In the genomic region with DNA sequence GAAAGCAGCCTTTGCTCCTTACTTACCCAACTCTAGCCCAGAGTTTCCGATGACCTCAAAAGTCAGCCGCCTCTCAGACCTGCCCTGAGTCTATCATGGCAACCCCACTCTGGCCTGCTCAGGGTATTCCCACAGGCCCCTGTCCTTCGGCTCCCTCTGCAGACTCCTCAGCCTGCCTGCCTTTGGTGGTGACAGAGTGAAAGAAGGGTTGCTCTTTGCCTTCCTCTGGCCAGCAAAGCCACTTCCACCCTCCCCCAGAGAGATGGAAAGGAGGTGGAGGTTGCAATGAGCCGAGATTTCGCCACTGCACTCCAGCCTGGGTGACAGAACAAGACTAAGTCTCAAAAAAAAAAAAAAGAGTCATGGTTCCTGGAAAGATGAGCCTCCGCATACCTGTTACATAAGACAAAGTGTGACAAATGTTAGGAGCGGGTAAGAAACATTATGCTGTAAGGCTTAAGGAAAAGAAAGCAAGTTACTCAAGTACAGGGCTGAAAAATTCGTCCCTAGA, we compare ENCODE assay signal across 13 cellular contexts. TPM values are rescaled to one million over a fixed set of nuclear protein-coding genes. Genes with fewer than 3 reads are reported as not detected.
DNase-seq lines count a peak whose midpoint lies in the region; ATAC-seq and TF ChIP-seq lines count a peak whose summit lies in the region.
"Had no signal": no experiment of that assay in that cellular context is flagged by ENCODE, and none has a peak within 500 bp of the region (broad histone marks: within the 10 kb centered on the region; RNA-seq: fewer than 3 reads in every experiment).

No MANE protein-coding gene starts in this region.

- H3K4me1 ChIP-seq in HCT116 (ENCODE audit: control insufficient read depth in 1 of 2, insufficient read depth in 2 of 2, low read length in 2 of 2) (peaks cover 3 to 6% of the 10 kb centered on the region in 2 experiments; a peak in 2 of 4 replicates), lower lobe of right lung (peaks cover 26% of the 10 kb centered on the region)

- no peak for TF ChIP-seq POLR2A in HCT116 (IDR thresholded peaks at IDR 0.05; ENCODE audit: borderline replicate concordance, extremely low read depth, insufficient read depth, insufficient read length)

- H3K27ac Mint-ChIP-seq in CD14-positive monocyte = peak overlapping the region; percentile 16 to 88 (median 82)
- H3K27ac Mint-ChIP-seq in activated CD4-positive, alpha-beta memory T cell treated with anti-CD3 and anti-CD28 coated beads for 36 hours = peak overlapping the region; percentile 83

- peaks cover 0 to 2% (median 1%) of the 10 kb centered on the region in 3 donors for H3K27me3 Mint-ChIP-seq in CD14-positive monocyte (ENCODE audit: low read depth in 3 of 3)
- H3K27me3 Mint-ChIP-seq in activated CD4-positive, alpha-beta memory T cell treated with anti-CD3 and anti-CD28 coated beads for 36 hours = no peaks in the 10 kb centered on the region

- no peak overlapping the region for H3K9ac ChIP-seq in HCT116 (ENCODE audit: low read length)

- CTCF ChIA-PET in HCT116 (lab: Charles Lee) = no interaction called here
- CTCF ChIA-PET in activated CD4-positive, alpha-beta memory T cell treated with anti-CD3 and anti-CD28 coated beads for 36 hours (lab: Charles Lee) = interaction anchor here (0.6 to 1.2 kb wide), 4 partner anchors 45 to 185 kb away, joined by 3 to 4 read pairs (median 3); no protein-coding TSS in a partner anchor

- ATAC-seq in HCT116 (peak; percentile 73), lower lobe of right lung (peak; percentile 46 to 63), GM19023 (IDR thresholded peaks at IDR 0.05; ENCODE audit: unreplicated experiment) (no peak), GM19463 (IDR thresholded peaks at IDR 0.05; ENCODE audit: unreplicated experiment) (no peak), GM21390 (IDR thresholded peaks at IDR 0.05; ENCODE audit: unreplicated experiment) (no peak), GM18502 (IDR thresholded peaks at IDR 0.05; ENCODE audit: poor library complexity, unreplicated experiment) (no peak)
- ATAC-seq: right cardiac atrium had no signal

- peaks cover 59% of the 10 kb centered on the region for H3K4me1 Mint-ChIP-seq in CD14-positive monocyte
- H3K4me1 Mint-ChIP-seq in activated CD4-positive, alpha-beta memory T cell treated with anti-CD3 and anti-CD28 coated beads for 36 hours (ENCODE audit: low read depth) = peaks cover 51% of the 10 kb centered on the region

- peak; percentile 30 for TF ChIP-seq RAD21 in HCT116 (IDR thresholded peaks at IDR 0.05; ENCODE audit: low read depth)

- intact Hi-C loops in CD14-positive monocyte (cut with micrococcal nuclease) (no loop called here), HCT116 (cut with micrococcal nuclease) (no loop called here), lower lobe of right lung (cut with DNase I) (no loop called here)
- intact Hi-C loops in activated CD4-positive, alpha-beta memory T cell treated with anti-CD3 and anti-CD28 coated beads for 36 hours (cut with micrococcal nuclease) = loop anchor here (1.0 kb wide), 2 partner anchors 9 to 21 kb away; no protein-coding TSS in a partner anchor

- H3K4me3 ChIP-seq in HCT116 (replicated peaks in 1 of 2; ENCODE audit: low read depth in 1 of 2, low read length in 2 of 2) = no peak overlapping the region
- H3K4me3 ChIP-seq in lower lobe of right lung = no peak overlapping the region

- TF ChIP-seq CTCF in CD14-positive monocyte (IDR thresholded peaks at IDR 0.05) (no peak), HCT116 (IDR thresholded peaks at IDR 0.05 in 2 of 3, conservative IDR thresholded peaks at IDR 0.05 in 1 of 3; ENCODE audit: borderline replicate concordance in 1 of 3, insufficient read depth in 1 of 3, low read depth in 2 of 3, low read length in 2 of 3) (no peak), lower lobe of right lung (IDR thresholded peaks at IDR 0.05) (no peak)

- POLR2A ChIA-PET in HCT116 (lab: Charles Lee) = no interaction called here
- POLR2A ChIA-PET in activated CD4-positive, alpha-beta memory T cell treated with anti-CD3 and anti-CD28 coated beads for 36 hours (lab: Charles Lee) = interaction anchor here (0.8 to 1.2 kb wide), 2 partner anchors 11 to 14 kb away, joined by 3 to 7 read pairs; a partner anchor contains a TSS

- no peaks in the 10 kb centered on the region for H4K20me1 ChIP-seq in HCT116 (ENCODE audit: insufficient read depth)

- H3K9me2 ChIP-seq in HCT116 (ENCODE audit: insufficient read depth) = no peaks in the 10 kb centered on the region

- BruUV-seq in HCT116 (replicated peaks; lab: Mats Ljungman, UMichigan) = no TSS peak

- peaks cover 0 to 5% (median 0%) of the 10 kb centered on the region in 7 donors for H3K9me3 Mint-ChIP-seq in CD14-positive monocyte
- H3K9me3 Mint-ChIP-seq in activated CD4-positive, alpha-beta memory T cell treated with anti-CD3 and anti-CD28 coated beads for 36 hours = no peaks in the 10 kb centered on the region

- H3K36me3 ChIP-seq in HCT116 (ENCODE audit: control insufficient read depth in 1 of 2, insufficient read depth in 2 of 2, low read length in 2 of 2) (no peaks in the 10 kb centered on the region), lower lobe of right lung (no peaks in the 10 kb centered on the region)

- no peaks in the 10 kb centered on the region for H3K79me2 ChIP-seq in HCT116 (ENCODE audit: insufficient read depth, low read length)

- RAD21 ChIA-PET in HCT116 (lab: Charles Lee; ENCODE audit: low non-redundant PET in 1 of 2, low total read pairs in 2 of 2, uncharacterized antibody in 2 of 2, unreplicated experiment in 2 of 2) = no interaction called here

- no peak overlapping the region for H2AFZ ChIP-seq in HCT116 (ENCODE audit: low read depth, low read length, poor library complexity, severe bottlenecking)

- H3K9me3 ChIP-seq in HCT116 (ENCODE audit: control insufficient read depth in 1 of 2, insufficient read depth in 1 of 2, low read depth in 1 of 2, low read length in 2 of 2) (no peaks in the 10 kb centered on the region), lower lobe of right lung (no peaks in the 10 kb centered on the region)

- H3K4me2 ChIP-seq in HCT116 (ENCODE audit: low read length) = no peak overlapping the region

- no peak overlapping the region for H3K27ac ChIP-seq in HCT116 (ENCODE audit: low read depth, low read length)
- H3K27ac ChIP-seq in lower lobe of right lung = peak overlapping the region; percentile 16
- H3K27ac ChIP-seq: epithelial cell of prostate had no signal

- H3K4me3 Mint-ChIP-seq in CD14-positive monocyte = peak overlapping the region in 1 of 2 donors; percentile 49
- peak overlapping the region; percentile 41 for H3K4me3 Mint-ChIP-seq in activated CD4-positive, alpha-beta memory T cell treated with anti-CD3 and anti-CD28 coated beads for 36 hours

- H3K27me3 ChIP-seq in HCT116 (ENCODE audit: insufficient read depth, low read length) (no peaks in the 10 kb centered on the region), lower lobe of right lung (ENCODE audit: low read depth) (no peaks in the 10 kb centered on the region)

- DNase-seq in CD14-positive monocyte (ENCODE audit: low spot score) (peak; percentile 59), HCT116 (ENCODE audit: low read depth, low spot score) (no peak), lower lobe of right lung (peak; percentile 77)
- peak; percentile 69 for DNase-seq in activated CD4-positive, alpha-beta memory T cell treated with anti-CD3 and anti-CD28 coated beads for 36 hours
- DNase-seq: activated gamma-delta T cell treated with Interleukin-2 at 50 U/mL for 16 hours, EL, NCI-H2029, right cardiac atrium had no signal

- peaks cover 0 to 2% of the 10 kb centered on the region in 2 donors for H3K36me3 Mint-ChIP-seq in CD14-positive monocyte
- no peaks in the 10 kb centered on the region for H3K36me3 Mint-ChIP-seq in activated CD4-positive, alpha-beta memory T cell treated with anti-CD3 and anti-CD28 coated beads for 36 hours

TF ChIP-seq in HCT116, 20 proteins besides CTCF, POLR2A, EP300 and RAD21 (continues in another document):
- TF ChIP-seq CEBPB (IDR thresholded peaks at IDR 0.05; ENCODE audit: low read depth) (no peak), SIN3A (IDR thresholded peaks at IDR 0.05; ENCODE audit: low read depth) (no peak), EGR1 (IDR thresholded peaks at IDR 0.05; ENCODE audit: low read depth) (no peak), SRF (IDR thresholded peaks at IDR 0.05; ENCODE audit: low read depth) (no peak), ZNF274 (IDR thresholded peaks at IDR 0.05; ENCODE audit: low read depth, low read length) (no peak), SP1 (IDR thresholded peaks at IDR 0.05; ENCODE audit: low read depth) (no peak)
- TF ChIP-seq, protein P1, sequence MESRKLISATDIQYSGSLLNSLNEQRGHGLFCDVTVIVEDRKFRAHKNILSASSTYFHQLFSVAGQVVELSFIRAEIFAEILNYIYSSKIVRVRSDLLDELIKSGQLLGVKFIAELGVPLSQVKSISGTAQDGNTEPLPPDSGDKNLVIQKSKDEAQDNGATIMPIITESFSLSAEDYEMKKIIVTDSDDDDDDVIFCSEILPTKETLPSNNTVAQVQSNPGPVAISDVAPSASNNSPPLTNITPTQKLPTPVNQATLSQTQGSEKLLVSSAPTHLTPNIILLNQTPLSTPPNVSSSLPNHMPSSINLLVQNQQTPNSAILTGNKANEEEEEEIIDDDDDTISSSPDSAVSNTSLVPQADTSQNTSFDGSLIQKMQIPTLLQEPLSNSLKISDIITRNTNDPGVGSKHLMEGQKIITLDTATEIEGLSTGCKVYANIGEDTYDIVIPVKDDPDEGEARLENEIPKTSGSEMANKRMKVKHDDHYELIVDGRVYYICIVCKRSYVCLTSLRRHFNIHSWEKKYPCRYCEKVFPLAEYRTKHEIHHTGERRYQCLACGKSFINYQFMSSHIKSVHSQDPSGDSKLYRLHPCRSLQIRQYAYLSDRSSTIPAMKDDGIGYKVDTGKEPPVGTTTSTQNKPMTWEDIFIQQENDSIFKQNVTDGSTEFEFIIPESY (IDR thresholded peaks at IDR 0.05; ENCODE audit: extremely low read depth, insufficient replicate concordance, low read length) = no peak

RNA-seq across cellular contexts. Expression of a gene that starts 2.3 kb away (rescaled TPM):
- not detected for polyA plus RNA-seq in CD14-positive monocyte
- total RNA-seq in HCT116 (2021; ENCODE audit: unreplicated experiment) (not detected), lower lobe of right lung (not detected)
- polyA plus RNA-seq in HCT116 (2012) = 0.02 and 0.03 TPM in 2 replicates
- total RNA-seq in activated CD4-positive, alpha-beta memory T cell treated with anti-CD3 and anti-CD28 coated beads for 36 hours = 1 to 10 TPM; 1.5 TPM
- total RNA-seq: right cardiac atrium had no signal
- polyA plus RNA-seq: right cardiac atrium had no signal

RNA-seq across cellular contexts. Expression of a gene that starts 5.9 kb away (rescaled TPM):
- not detected for polyA plus RNA-seq in CD14-positive monocyte
- not detected for total RNA-seq in HCT116 (2021; ENCODE audit: unreplicated experiment)
- not detected in 2 replicates for polyA plus RNA-seq in HCT116 (2012)
- total RNA-seq in activated CD4-positive, alpha-beta memory T cell treated with anti-CD3 and anti-CD28 coated beads for 36 hours = 1 to 10 TPM; 3.7 to 4.2 TPM
- total RNA-seq in lower lobe of right lung = 48.8 TPM

RNA-seq across cellular contexts. Expression of a gene that starts 14.1 kb away (rescaled TPM):
- 100 to 1,000 TPM in 1 of 2 donors, 10 to 100 TPM in 1; 83.7 to 115 TPM for polyA plus RNA-seq in CD14-positive monocyte
- total RNA-seq in HCT116 (2021; ENCODE audit: unreplicated experiment) = 17.7 TPM
- 22.5 and 27.7 TPM in 2 replicates for polyA plus RNA-seq in HCT116 (2012)
- total RNA-seq in activated CD4-positive, alpha-beta memory T cell treated with anti-CD3 and anti-CD28 coated beads for 36 hours = 100 to 1,000 TPM; 339 to 344 TPM
- 120 TPM for total RNA-seq in lower lobe of right lung

RNA-seq across cellular contexts. Expression of a gene that starts 29.2 kb away (rescaled TPM):
- 1 to 10 TPM; 2.2 to 2.6 TPM for polyA plus RNA-seq in CD14-positive monocyte
- total RNA-seq in HCT116 (2021; ENCODE audit: unreplicated experiment) = 5.7 TPM
- 2.1 and 3.8 TPM in 2 replicates for polyA plus RNA-seq in HCT116 (2012)
- total RNA-seq in activated CD4-positive, alpha-beta memory T cell treated with anti-CD3 and anti-CD28 coated beads for 36 hours = 10 to 100 TPM; 54.1 to 56.0 TPM
- 10.0 TPM for total RNA-seq in lower lobe of right lung

Comparison
In these comparisons a context has a peak if more than half of its experiments do, and no peak if none do; other contexts are left out.
1. ATAC-seq: peak in HCT116 (single experiment) and lower lobe of right lung (2 of 2); none in GM19023 (single experiment), GM19463 (single experiment), GM21390 (single experiment) and GM18502 (single experiment).